12 cellular contexts compared by ENCODE assay signal in genomic region chr3:159130108-159130507, GRCh38.
DNase-seq lines count a peak whose midpoint lies in the region; ATAC-seq and TF ChIP-seq lines count a peak whose summit lies in the region.
"Had no signal": no experiment of that assay in that cellular context is flagged by ENCODE, and none has a peak within 500 bp of the region (broad histone marks: within the 10 kb centered on the region; RNA-seq: fewer than 3 reads in every experiment).

No MANE protein-coding gene starts in this region.

- no peak for TF ChIP-seq POLR2A in testis (IDR thresholded peaks at IDR 0.05)

- no peaks in the 10 kb centered on the region for H3K4me1 Mint-ChIP-seq in activated CD8-positive, alpha-beta T cell treated with anti-CD3 and anti-CD28 coated beads for 36 hours (ENCODE audit: low read depth)
- no peaks in the 10 kb centered on the region for H3K4me1 Mint-ChIP-seq in activated CD8-positive, alpha-beta T cell treated with anti-CD3 and anti-CD28 coated beads, Interleukin-2, amount 10 ng/mL, durations not matched to agents 7 days and 5 days (ENCODE audit: low read depth)
- peaks cover 25% of the 10 kb centered on the region for H3K4me1 Mint-ChIP-seq in endodermal cell

- H3K9me3 ChIP-seq in endodermal cell (ENCODE audit: control insufficient read depth, low read length) (no peaks in the 10 kb centered on the region), testis (no peaks in the 10 kb centered on the region)
- H3K9me3 ChIP-seq: prostate gland had no signal

- DNase-seq in activated CD8-positive, alpha-beta T cell treated with anti-CD3 and anti-CD28 coated beads for 36 hours: peak; percentile 5
- DNase-seq in activated CD8-positive, alpha-beta T cell treated with anti-CD3 and anti-CD28 coated beads, Interleukin-2, amount 10 ng/mL, durations not matched to agents 7 days and 5 days: no peak
- DNase-seq in LNCaP clone FGC (ENCODE audit: low read depth) (no peak), endodermal cell (peak; percentile 85), testis (peak; percentile 46), RKO (ENCODE audit: low spot score) (no peak), NK-92 (lab: John Stamatoyannopoulos, UW; ENCODE audit: unreplicated experiment) (no peak), posterior cingulate gyrus (no peak)
- DNase-seq: CD4-positive, alpha-beta T cell; NCI-H1436 had no signal

- no peak for ATAC-seq in activated CD8-positive, alpha-beta T cell treated with anti-CD3 and anti-CD28 coated beads for 36 hours
- ATAC-seq in activated CD8-positive, alpha-beta T cell treated with anti-CD3 and anti-CD28 coated beads, Interleukin-2, amount 10 ng/mL, durations not matched to agents 7 days and 5 days: no peak

- intact Hi-C loops in activated CD8-positive, alpha-beta T cell treated with anti-CD3 and anti-CD28 coated beads for 36 hours (cut with micrococcal nuclease): no loop called here
- intact Hi-C loops in testis (cut with DNase I; ENCODE audit: low total_unique reads) (no loop called here), posterior cingulate gyrus (cut with DNase I) (loop anchor here (10.0 kb wide), 1 partner anchor 125 kb away; no protein-coding TSS in a partner anchor)

- H3K4me1 ChIP-seq in endodermal cell (ENCODE audit: control insufficient read depth, insufficient read depth, low read length) (no peaks in the 10 kb centered on the region), testis (no peaks in the 10 kb centered on the region)
- H3K4me1 ChIP-seq: prostate gland had no signal

- POLR2A ChIA-PET in activated CD8-positive, alpha-beta T cell treated with anti-CD3 and anti-CD28 coated beads for 36 hours (lab: Charles Lee): no interaction called here
- POLR2A ChIA-PET in activated CD8-positive, alpha-beta T cell treated with anti-CD3 and anti-CD28 coated beads, Interleukin-2, amount 10 ng/mL, durations not matched to agents 7 days and 5 days (lab: Charles Lee): no interaction called here

- CTCF ChIA-PET in activated CD8-positive, alpha-beta T cell treated with anti-CD3 and anti-CD28 coated beads for 36 hours (lab: Charles Lee): no interaction called here
- CTCF ChIA-PET in activated CD8-positive, alpha-beta T cell treated with anti-CD3 and anti-CD28 coated beads, Interleukin-2, amount 10 ng/mL, durations not matched to agents 7 days and 5 days (lab: Charles Lee): no interaction called here

- H3K9ac ChIP-seq in endodermal cell (ENCODE audit: extremely low read depth, low read length, poor library complexity, severe bottlenecking): no peak overlapping the region

- no peak overlapping the region for H3K4me3 Mint-ChIP-seq in activated CD8-positive, alpha-beta T cell treated with anti-CD3 and anti-CD28 coated beads for 36 hours
- H3K4me3 Mint-ChIP-seq in activated CD8-positive, alpha-beta T cell treated with anti-CD3 and anti-CD28 coated beads, Interleukin-2, amount 10 ng/mL, durations not matched to agents 7 days and 5 days: no peak overlapping the region
- H3K4me3 Mint-ChIP-seq in endodermal cell: no peak overlapping the region
- H3K4me3 Mint-ChIP-seq: CD4-positive, alpha-beta T cell; stimulated activated naive CD8-positive, alpha-beta T cell treated with anti-CD3 and anti-CD28 coated beads, Interleukin-15, Interleukin-2, amounts not matched to agents 100 ng/mL and 50 ng/mL, for 24 hours had no signal

- H3K4me3 ChIP-seq in LNCaP clone FGC (ENCODE audit: low read depth, low read length) (no peak overlapping the region), endodermal cell (ENCODE audit: low read length) (no peak overlapping the region), testis (no peak overlapping the region)
- H3K4me3 ChIP-seq: prostate gland had no signal

- no peak overlapping the region for H3K27ac Mint-ChIP-seq in activated CD8-positive, alpha-beta T cell treated with anti-CD3 and anti-CD28 coated beads for 36 hours
- H3K27ac Mint-ChIP-seq in activated CD8-positive, alpha-beta T cell treated with anti-CD3 and anti-CD28 coated beads, Interleukin-2, amount 10 ng/mL, durations not matched to agents 7 days and 5 days: no peak overlapping the region
- H3K27ac Mint-ChIP-seq in endodermal cell: no peak overlapping the region
- H3K27ac Mint-ChIP-seq: CD4-positive, alpha-beta T cell; stimulated activated naive CD8-positive, alpha-beta T cell treated with anti-CD3 and anti-CD28 coated beads, Interleukin-15, Interleukin-2, amounts not matched to agents 100 ng/mL and 50 ng/mL, for 24 hours had no signal

- H3K36me3 ChIP-seq in endodermal cell (ENCODE audit: control insufficient read depth, insufficient read depth, low read length): no peaks in the 10 kb centered on the region
- H3K36me3 ChIP-seq in testis (ENCODE audit: low read depth, missing control alignments): no peaks in the 10 kb centered on the region
- H3K36me3 ChIP-seq: prostate gland had no signal

- H3K27me3 ChIP-seq in endodermal cell (ENCODE audit: control insufficient read depth, insufficient read depth, low read length, poor library complexity, severe bottlenecking) (peaks cover 43% of the 10 kb centered on the region), testis (no peaks in the 10 kb centered on the region)

- peaks cover 1% of the 10 kb centered on the region for H3K27me3 Mint-ChIP-seq in activated CD8-positive, alpha-beta T cell treated with anti-CD3 and anti-CD28 coated beads for 36 hours
- H3K27me3 Mint-ChIP-seq in activated CD8-positive, alpha-beta T cell treated with anti-CD3 and anti-CD28 coated beads, Interleukin-2, amount 10 ng/mL, durations not matched to agents 7 days and 5 days (ENCODE audit: low read depth): no peaks in the 10 kb centered on the region
- H3K27me3 Mint-ChIP-seq in endodermal cell (ENCODE audit: insufficient read depth): peaks cover 27% of the 10 kb centered on the region
- H3K27me3 Mint-ChIP-seq: CD4-positive, alpha-beta T cell; stimulated activated naive CD8-positive, alpha-beta T cell treated with anti-CD3 and anti-CD28 coated beads, Interleukin-15, Interleukin-2, amounts not matched to agents 100 ng/mL and 50 ng/mL, for 24 hours had no signal

- no peaks in the 10 kb centered on the region for H3K9me3 Mint-ChIP-seq in activated CD8-positive, alpha-beta T cell treated with anti-CD3 and anti-CD28 coated beads for 36 hours
- H3K9me3 Mint-ChIP-seq in activated CD8-positive, alpha-beta T cell treated with anti-CD3 and anti-CD28 coated beads, Interleukin-2, amount 10 ng/mL, durations not matched to agents 7 days and 5 days (ENCODE audit: insufficient read depth): no peaks in the 10 kb centered on the region
- no peaks in the 10 kb centered on the region for H3K9me3 Mint-ChIP-seq in endodermal cell
- H3K9me3 Mint-ChIP-seq: stimulated activated naive CD8-positive, alpha-beta T cell treated with anti-CD3 and anti-CD28 coated beads, Interleukin-15, Interleukin-2, amounts not matched to agents 100 ng/mL and 50 ng/mL, for 24 hours had no signal

- H3K27ac ChIP-seq in endodermal cell (ENCODE audit: low read depth, low read length) (no peak overlapping the region), testis (no peak overlapping the region)
- H3K27ac ChIP-seq: prostate gland had no signal

- WGBS in endodermal cell (ENCODE audit: insufficient coverage in 1 of 2, insufficient read length in 1 of 2), 2 experiments: 2% methylated on average over 1 of the region's 1 CpG; no CpG with 5 or more reads in 1 of the 2 experiments
- 36 to 43% methylated on average over 1 of the region's 1 CpG for WGBS in testis, 2 donors

- TF ChIP-seq CTCF in activated CD8-positive, alpha-beta T cell treated with anti-CD3 and anti-CD28 coated beads for 36 hours (IDR thresholded peaks at IDR 0.05): no peak
- TF ChIP-seq CTCF in LNCaP clone FGC (IDR thresholded peaks at IDR 0.05; ENCODE audit: control insufficient read depth, extremely low read depth, insufficient read depth) (peak; percentile 61), endodermal cell (conservative IDR thresholded peaks at IDR 0.05) (peak; percentile 87), testis (IDR thresholded peaks at IDR 0.05) (peak in 1 of 3 experiments; percentile 28)

- no peaks in the 10 kb centered on the region for H3K36me3 Mint-ChIP-seq in activated CD8-positive, alpha-beta T cell treated with anti-CD3 and anti-CD28 coated beads for 36 hours (ENCODE audit: low read depth)
- H3K36me3 Mint-ChIP-seq in activated CD8-positive, alpha-beta T cell treated with anti-CD3 and anti-CD28 coated beads, Interleukin-2, amount 10 ng/mL, durations not matched to agents 7 days and 5 days (ENCODE audit: low read depth): no peaks in the 10 kb centered on the region
- no peaks in the 10 kb centered on the region for H3K36me3 Mint-ChIP-seq in endodermal cell (ENCODE audit: low read depth)

Comparison
In these comparisons a context has a peak if more than half of its experiments do, and no peak if none do; other contexts are left out.
1. DNase-seq: peak in activated CD8-positive, alpha-beta T cell treated with anti-CD3 and anti-CD28 coated beads for 36 hours (single experiment), endodermal cell (single experiment) and testis (single experiment); none in activated CD8-positive, alpha-beta T cell treated with anti-CD3 and anti-CD28 coated beads, Interleukin-2, amount 10 ng/mL, durations not matched to agents 7 days and 5 days (single experiment), LNCaP clone FGC (single experiment), RKO (single experiment), NK-92 (single experiment) and posterior cingulate gyrus (0 of 10).